3 cellular contexts compared by ENCODE assay signal in genomic region chr7:105450870-105451269, GRCh38.
TF ChIP-seq lines count a peak whose summit lies in the region.

No MANE protein-coding gene starts in this region.

TF ChIP-seq in IMR-90, 13 proteins besides CTCF, POLR2A, EP300 and RAD21:
- peak; percentile 92 for TF ChIP-seq CEBPB (IDR thresholded peaks at IDR 0.05; ENCODE audit: low read depth, low read length)

TF ChIP-seq in Ishikawa, 13 proteins besides CTCF, POLR2A, EP300 and RAD21:
- peak; percentile 85 for TF ChIP-seq CEBPB (IDR thresholded peaks at IDR 0.05)

TF ChIP-seq in HepG2, 621 proteins besides CTCF, POLR2A, EP300 and RAD21:
- TF ChIP-seq CEBPB (IDR thresholded peaks at IDR 0.05; ENCODE audit: borderline replicate concordance, low read depth, low read length) (peak; percentile 73), CEBPG (CRISPR knock-in tag; IDR thresholded peaks at IDR 0.05) (0 out of 2 replicates have a peak, but pooled peaks have one; percentile 17)
